22 cellular contexts compared by ENCODE assay signal in the genomic region with DNA sequence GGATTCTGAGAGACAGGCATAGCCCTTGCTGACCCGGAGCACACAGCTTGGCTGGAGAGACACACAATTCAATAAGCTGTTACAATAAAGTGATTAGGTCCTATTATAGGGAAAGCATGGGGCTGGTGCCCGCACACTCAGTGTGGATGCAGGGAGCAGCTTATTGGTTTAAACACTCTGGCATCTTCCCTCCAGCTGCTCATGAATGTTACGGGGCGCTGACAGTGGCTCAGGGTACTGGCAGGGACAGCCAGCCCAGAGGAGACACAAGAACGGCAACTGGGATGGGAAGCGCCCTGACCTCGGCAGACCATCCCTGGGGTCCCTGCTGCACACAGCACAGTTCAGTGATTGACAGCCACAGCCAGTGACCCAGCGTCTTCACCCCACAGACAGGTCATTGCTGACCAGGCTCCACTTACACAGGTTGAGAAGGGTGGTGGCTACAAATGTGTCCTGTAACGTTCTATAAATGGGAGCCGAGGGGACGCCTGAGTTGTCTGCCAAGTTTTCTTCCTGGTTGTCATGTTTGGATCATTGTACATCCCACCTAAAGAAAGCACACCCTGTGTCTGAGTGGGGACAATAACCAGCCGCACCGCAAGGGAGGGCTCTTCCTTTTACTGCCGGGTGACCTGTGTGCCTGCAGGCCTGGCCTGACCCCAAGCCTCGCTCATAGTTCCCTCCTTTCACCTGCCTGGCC.
DNase-seq lines count a peak whose midpoint lies in the region; ATAC-seq and TF ChIP-seq lines count a peak whose summit lies in the region.
"Had no signal": no experiment of that assay in that cellular context is flagged by ENCODE, and none has a peak within 500 bp of the region (broad histone marks: within the 10 kb centered on the region; RNA-seq: fewer than 3 reads in every experiment).

No MANE protein-coding gene starts in this region.

- no peaks in the 10 kb centered on the region for H3K27me3 ChIP-seq in IMR-90 (ENCODE audit: control insufficient read depth, insufficient read depth, low read length)
- no peaks in the 10 kb centered on the region for H3K27me3 ChIP-seq in sigmoid colon

- peak overlapping the region; percentile 34; the same call in 1 of the 2 replicates for H3K23ac ChIP-seq in IMR-90 (ENCODE audit: low read depth, low read length)

- H2BK120ac ChIP-seq in IMR-90 (ENCODE audit: low read depth, low read length): no peak overlapping the region

- H2AK5ac ChIP-seq in IMR-90 (ENCODE audit: low read depth, low read length): no peak overlapping the region

- peaks cover 52% of the 10 kb centered on the region for H3K9me1 ChIP-seq in IMR-90 (ENCODE audit: insufficient read depth, low read length)

- H4K91ac ChIP-seq in IMR-90 (ENCODE audit: insufficient read depth, low read depth, low read length): peak overlapping the region; percentile 3; the same call in 1 of the 2 replicates

- H3K18ac ChIP-seq in IMR-90 (ENCODE audit: low read depth, low read length): no peak overlapping the region

- 0 out of 4 replicates have a peak overlapping the region, but pooled peaks of 1 of the 2 experiments have one; percentile 4 for H4K8ac ChIP-seq in IMR-90 (ENCODE audit: low read depth in 2 of 2, low read length in 2 of 2)

- no peak overlapping the region for H2BK20ac ChIP-seq in IMR-90 (ENCODE audit: low read depth, low read length)

- no peak for TF ChIP-seq CTCF in IMR-90 (conservative IDR thresholded peaks at IDR 0.05; ENCODE audit: low read depth, low read length)
- TF ChIP-seq CTCF in sigmoid colon (IDR thresholded peaks at IDR 0.05): no peak

- no peak overlapping the region for H3K14ac ChIP-seq in IMR-90 (replicated peaks; ENCODE audit: low read depth, low read length)

- peaks cover 96% of the 10 kb centered on the region for H4K20me1 ChIP-seq in IMR-90 (ENCODE audit: insufficient read depth, low read length)

- no peak overlapping the region for H2AFZ ChIP-seq in IMR-90 (replicated peaks; ENCODE audit: low read length, poor library complexity)

- H2BK15ac ChIP-seq in IMR-90 (ENCODE audit: low read depth, low read length): no peak overlapping the region

- no peak for ATAC-seq in IMR-90 (ENCODE audit: low read depth)
- ATAC-seq in SK-N-SH treated with all-trans-retinoic acid at 6 μM for 48 hours: no peak; the same call in 2 of the 3 replicates
- ATAC-seq in GM19455 (IDR thresholded peaks at IDR 0.05; ENCODE audit: unreplicated experiment): no peak
- ATAC-seq: natural killer cell treated with Interleukin-12 subunit alpha and Interleukin-12 subunit beta and Interleukin-15 and Interleukin-18, amount 100 ng/mL, for 72 hours had no signal

- no peak overlapping the region for H4K5ac ChIP-seq in IMR-90 (ENCODE audit: low read depth, low read length)

- in situ Hi-C loops in IMR-90 (cut with MboI; ENCODE audit: low sequenced_read_pairs): no loop called here

- TF ChIP-seq POLR2A in IMR-90 (IDR thresholded peaks at IDR 0.05; ENCODE audit: low read depth, low read length): 0 out of 2 replicates have a peak, but pooled peaks have one; percentile 21
- TF ChIP-seq POLR2A in sigmoid colon (IDR thresholded peaks at IDR 0.05): no peak

- intact Hi-C loops in IMR-90 (cut with micrococcal nuclease): no loop called here
- intact Hi-C loops in sigmoid colon (cut with DNase I): no loop called here

- POLR2A ChIA-PET in IMR-90 (lab: Charles Lee; ENCODE audit: unreplicated experiment): no interaction called here

- H3K36me3 ChIP-seq in IMR-90 (ENCODE audit: control insufficient read depth, insufficient read depth, low read length) (peaks cover 36% of the 10 kb centered on the region), sigmoid colon (no peaks in the 10 kb centered on the region)
- H3K36me3 ChIP-seq: thoracic aorta had no signal

- peak overlapping the region; percentile 6 for H2BK5ac ChIP-seq in IMR-90 (ENCODE audit: low read depth, low read length, poor library complexity, severe bottlenecking)

- H3K4ac ChIP-seq in IMR-90 (ENCODE audit: low read depth, low read length): no peak overlapping the region

- H3K9me3 ChIP-seq in IMR-90 (ENCODE audit: control insufficient read depth, insufficient read depth, low read length): peaks cover 4% of the 10 kb centered on the region; the same call in 1 of the 2 replicates
- peaks cover 0 to 5% (median 0%) of the 10 kb centered on the region in 4 donors for H3K9me3 ChIP-seq in sigmoid colon
- H3K9me3 ChIP-seq: thoracic aorta had no signal

- H3K27ac ChIP-seq in IMR-90 (ENCODE audit: insufficient read depth, low read length) (no peak overlapping the region), sigmoid colon (no peak overlapping the region)
- H3K27ac ChIP-seq: KMS-11, thoracic aorta had no signal

- DNase-seq in IMR-90: no peak
- DNase-seq in iPS-NIHi11 (ENCODE audit: low spot score): peak; percentile 68
- peak; percentile 47 for DNase-seq in sigmoid colon
- DNase-seq in NCI-H748 treated with DMSO at 0.1 percent for 48 hours (lab: John Stamatoyannopoulos, UW): no peak
- DNase-seq in superior temporal gyrus (ENCODE audit: extremely low spot score): no peak
- DNase-seq: activated naive CD4-positive, alpha-beta T cell treated with anti-CD3 and anti-CD28 coated beads for 36 hours; activated T-cell treated with anti-CD3 and anti-CD28 coated beads, Interleukin-2, amount 50 U/mL, for 48 hours; amygdala; CD4-positive, alpha-beta memory T cell; DMS153; erythroblast; GDM1; MV-4-11; NCI-H2081; NCI-H510A treated with DMSO at 0.1 percent for 48 hours; stimulated activated CD4-positive, alpha-beta T cell treated with anti-CD3 and anti-CD28 coated beads, Interleukin-15, amount 100 ng/mL, for 24 hours; SW 1271 had no signal

- H3K79me1 ChIP-seq in IMR-90 (ENCODE audit: low read depth in 1 of 2, low read length in 2 of 2): peaks cover 4 to 89% of the 10 kb centered on the region in 2 experiments

- H3K4me3 ChIP-seq in IMR-90 (ENCODE audit: insufficient read depth, low read depth, low read length): no peak overlapping the region
- no peak overlapping the region for H3K4me3 ChIP-seq in sigmoid colon
- H3K4me3 ChIP-seq: thoracic aorta had no signal

- TF ChIP-seq EP300 in sigmoid colon (IDR thresholded peaks at IDR 0.05): no peak

- WGBS in IMR-90 (ENCODE audit: extremely low coverage in 2 of 2, insufficient read length in 1 of 2), 2 experiments: 64% methylated on average over 3 of the region's 15 CpGs; no CpG with 5 or more reads in 1 of the 2 experiments
- WGBS in sigmoid colon, 2 donors: 90% methylated on average over 15 of the region's 15 CpGs

- no TSS peak for BruUV-seq in IMR-90 (replicated peaks; lab: Mats Ljungman, UMichigan)

- H3K9ac ChIP-seq in IMR-90 (ENCODE audit: low read depth, low read length): no peak overlapping the region
- H3K9ac ChIP-seq: KMS-11 had no signal

- H3K4me2 ChIP-seq in IMR-90 (ENCODE audit: low read depth, low read length): no peak overlapping the region
- H3K4me2 ChIP-seq: KMS-11 had no signal

- H3K56ac ChIP-seq in IMR-90 (ENCODE audit: extremely low read depth, insufficient read depth, low read length): no peak overlapping the region

- TF ChIP-seq RAD21 in IMR-90 (IDR thresholded peaks at IDR 0.05; ENCODE audit: low read length): no peak

- CTCF ChIA-PET in IMR-90 (lab: Yijun Ruan, JAX): no interaction called here

- dilution Hi-C loops in IMR-90 (cut with HindIII; ENCODE audit: low sequenced_read_pairs, unreplicated experiment): no loop called here

- H3K4me1 ChIP-seq in IMR-90 (ENCODE audit: control insufficient read depth, insufficient read depth, low read length): peaks cover 26% of the 10 kb centered on the region
- peaks cover 0 to 17% (median 4%) of the 10 kb centered on the region in 4 donors for H3K4me1 ChIP-seq in sigmoid colon

- H2AK9ac ChIP-seq in IMR-90 (replicated peaks; ENCODE audit: low read depth, low read length, poor library complexity): no peak overlapping the region

TF ChIP-seq in IMR-90, 13 proteins besides CTCF, POLR2A, EP300 and RAD21:
- TF ChIP-seq NFE2L2 (IDR thresholded peaks at IDR 0.05; ENCODE audit: low read depth, low read length): no peak
- TF ChIP-seq SMC3 (IDR thresholded peaks at IDR 0.05; ENCODE audit: low read depth, low read length): no peak
- no peak for TF ChIP-seq CHD1 (IDR thresholded peaks at IDR 0.05; ENCODE audit: low read depth, low read length)
- TF ChIP-seq MAZ (IDR thresholded peaks at IDR 0.05; ENCODE audit: borderline replicate concordance, low read depth, low read length): no peak

TF ChIP-seq in SK-N-SH treated with all-trans-retinoic acid at 6 μM for 48 hours, 23 proteins besides CTCF, POLR2A, EP300 and RAD21:
- TF ChIP-seq TCF4 (CRISPR knock-in tag; IDR thresholded peaks at IDR 0.05; ENCODE audit: borderline replicate concordance): no peak
- TF ChIP-seq, protein P1, sequence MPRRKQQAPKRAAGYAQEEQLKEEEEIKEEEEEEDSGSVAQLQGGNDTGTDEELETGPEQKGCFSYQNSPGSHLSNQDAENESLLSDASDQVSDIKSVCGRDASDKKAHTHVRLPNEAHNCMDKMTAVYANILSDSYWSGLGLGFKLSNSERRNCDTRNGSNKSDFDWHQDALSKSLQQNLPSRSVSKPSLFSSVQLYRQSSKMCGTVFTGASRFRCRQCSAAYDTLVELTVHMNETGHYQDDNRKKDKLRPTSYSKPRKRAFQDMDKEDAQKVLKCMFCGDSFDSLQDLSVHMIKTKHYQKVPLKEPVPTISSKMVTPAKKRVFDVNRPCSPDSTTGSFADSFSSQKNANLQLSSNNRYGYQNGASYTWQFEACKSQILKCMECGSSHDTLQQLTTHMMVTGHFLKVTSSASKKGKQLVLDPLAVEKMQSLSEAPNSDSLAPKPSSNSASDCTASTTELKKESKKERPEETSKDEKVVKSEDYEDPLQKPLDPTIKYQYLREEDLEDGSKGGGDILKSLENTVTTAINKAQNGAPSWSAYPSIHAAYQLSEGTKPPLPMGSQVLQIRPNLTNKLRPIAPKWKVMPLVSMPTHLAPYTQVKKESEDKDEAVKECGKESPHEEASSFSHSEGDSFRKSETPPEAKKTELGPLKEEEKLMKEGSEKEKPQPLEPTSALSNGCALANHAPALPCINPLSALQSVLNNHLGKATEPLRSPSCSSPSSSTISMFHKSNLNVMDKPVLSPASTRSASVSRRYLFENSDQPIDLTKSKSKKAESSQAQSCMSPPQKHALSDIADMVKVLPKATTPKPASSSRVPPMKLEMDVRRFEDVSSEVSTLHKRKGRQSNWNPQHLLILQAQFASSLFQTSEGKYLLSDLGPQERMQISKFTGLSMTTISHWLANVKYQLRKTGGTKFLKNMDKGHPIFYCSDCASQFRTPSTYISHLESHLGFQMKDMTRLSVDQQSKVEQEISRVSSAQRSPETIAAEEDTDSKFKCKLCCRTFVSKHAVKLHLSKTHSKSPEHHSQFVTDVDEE (CRISPR knock-in tag; IDR thresholded peaks at IDR 0.05): peak; percentile 34; the same call in 1 of the 2 replicates
TF ChIP-seq in SK-N-SH treated with all-trans-retinoic acid at 6 μM for 48 hours: peak in this region for 1.

Comparison
In these comparisons a context has a peak if more than half of its experiments do, and no peak if none do; other contexts are left out.
1. DNase-seq: peak in iPS-NIHi11 (single experiment) and sigmoid colon (single experiment); none in IMR-90 (single experiment), NCI-H748 treated with DMSO at 0.1 percent for 48 hours (single experiment) and superior temporal gyrus (single experiment).